In the genomic region with DNA sequence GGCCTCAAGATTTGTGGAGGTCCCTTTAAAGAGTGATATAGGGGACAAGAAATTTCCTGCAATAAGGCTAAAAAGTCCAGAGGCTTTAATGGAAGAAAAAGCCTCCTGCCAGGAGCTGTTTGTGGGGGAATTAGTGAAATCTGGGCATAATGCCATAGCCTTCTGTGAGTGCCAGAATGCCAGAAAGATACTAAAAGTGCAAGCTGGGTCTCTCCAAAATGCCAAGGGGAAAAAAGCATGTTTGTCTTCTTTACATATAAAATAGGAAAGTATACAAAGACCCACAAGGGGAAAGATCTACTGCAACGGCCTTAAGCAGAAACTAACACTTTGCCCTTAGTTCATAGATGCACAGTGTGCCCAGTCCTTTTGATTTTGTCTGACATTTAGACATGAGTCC, we compare ENCODE assay signal across 25 cellular contexts.
DNase-seq lines count a peak whose midpoint lies in the region; ATAC-seq and TF ChIP-seq lines count a peak whose summit lies in the region.
"Had no signal": no experiment of that assay in that cellular context is flagged by ENCODE, and none has a peak within 500 bp of the region (broad histone marks: within the 10 kb centered on the region; RNA-seq: fewer than 3 reads in every experiment).

No MANE protein-coding gene starts in this region.

- no peaks in the 10 kb centered on the region for H3K36me3 ChIP-seq in MG63
- H3K36me3 ChIP-seq: gastrocnemius medialis, HAP-1, right lobe of liver had no signal

- H3K4me3 ChIP-seq in MG63, result no peak overlapping the region
- no peak overlapping the region for H3K4me3 ChIP-seq in fibroblast of mammary gland (ENCODE audit: control insufficient read depth, low read depth, low read length)
- H3K4me3 ChIP-seq: gastrocnemius medialis, HAP-1, lung, right lobe of liver had no signal

- no peak for TF ChIP-seq CTCF in fibroblast of mammary gland (conservative IDR thresholded peaks at IDR 0.05; ENCODE audit: control insufficient read depth, insufficient read depth, low read depth, low read length)

- DNase-seq in Ammon's horn (ENCODE audit: low spot score) (peak; percentile 19), MG63 (peak; percentile 27), NCI-H446 treated with DMSO at 0.1 percent for 48 hours (lab: John Stamatoyannopoulos, UW) (peak; percentile 90), fibroblast of mammary gland (ENCODE audit: low read depth) (peak; percentile 5), HK-2 (ENCODE audit: unreplicated experiment) (no peak), GM19238 (ENCODE audit: insufficient read length, low spot score) (no peak), nucleus accumbens (lab: John Stamatoyannopoulos, UW) (no peak)
- DNase-seq: activated CD4-positive, alpha-beta T cell treated with anti-CD3 and anti-CD28 coated beads for 1 hour; activated CD8-positive, alpha-beta memory T cell treated with anti-CD3 and anti-CD28 coated beads for 24 hours; activated naive CD4-positive, alpha-beta T cell treated with anti-CD3 and anti-CD28 coated beads for 36 hours; activated T-cell treated with anti-CD3 and anti-CD28 coated beads, Interleukin-2, amount 50 U/mL, for 48 hours; CD4-positive, CD25-positive, alpha-beta regulatory T cell; central memory CD4-positive, alpha-beta T cell; DMS53; gastrocnemius medialis; kidney; naive B cell; NCI-H1436; NCI-H526; right lobe of liver; stimulated activated naive B cell treated with anti-CD40 and anti-IgM and Interleukin-4, amounts not matched to agents 10 μg/mL and 1 μg/mL and 100 μg/mL, for 72 hours; SW 1271 had no signal

- no peaks in the 10 kb centered on the region for H3K27me3 ChIP-seq in MG63
- H3K27me3 ChIP-seq: gastrocnemius medialis, right lobe of liver had no signal

- no peak for ATAC-seq in HG03442 (IDR thresholded peaks at IDR 0.05; ENCODE audit: unreplicated experiment)
- ATAC-seq: gastrocnemius medialis; right lobe of liver; stimulated activated naive B cell treated with anti-CD40 and anti-IgM and Interleukin-4, amounts not matched to agents 10 μg/mL and 1 μg/mL and 100 μg/mL, for 72 hours had no signal

- H3K9me3 ChIP-seq in MG63, result no peaks in the 10 kb centered on the region
- H3K9me3 ChIP-seq: gastrocnemius medialis, HAP-1, right lobe of liver had no signal

Comparison
In these comparisons a context has a peak if more than half of its experiments do, and no peak if none do; other contexts are left out.
1. DNase-seq: peak in Ammon's horn (single experiment), MG63 (single experiment), NCI-H446 treated with DMSO at 0.1 percent for 48 hours (single experiment) and fibroblast of mammary gland (single experiment); none in HK-2 (single experiment), GM19238 (single experiment) and nucleus accumbens (0 of 56).